In the genomic region with DNA sequence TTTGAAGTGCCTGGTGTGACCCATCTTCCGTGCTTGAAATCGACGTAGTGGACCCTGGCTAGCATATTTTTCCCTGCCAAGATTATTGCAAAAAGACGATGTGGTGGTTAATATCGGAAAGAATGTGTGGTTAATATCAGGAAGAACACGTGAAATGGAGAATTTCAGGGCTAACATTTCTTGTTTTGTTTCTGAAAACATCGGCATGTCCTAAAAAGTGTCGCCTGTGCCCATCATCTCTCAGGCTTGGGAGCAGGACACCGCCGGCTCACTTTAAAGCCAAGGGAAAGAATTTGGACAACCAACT, we compare ENCODE assay signal across 8 cellular contexts. TPM values are rescaled to one million over a fixed set of nuclear protein-coding genes. Genes with fewer than 3 reads are reported as not detected.
DNase-seq lines count a peak whose midpoint lies in the region; ATAC-seq and TF ChIP-seq lines count a peak whose summit lies in the region.

No MANE protein-coding gene starts in this region.

- peaks cover 11% of the 10 kb centered on the region for H3K79me1 ChIP-seq in mesenchymal stem cell (replicated peaks; ENCODE audit: low read length, poor library complexity, severe bottlenecking)

- H3K4me1 Mint-ChIP-seq in activated naive CD4-positive, alpha-beta T cell treated with anti-CD3 and anti-CD28 coated beads, Interleukin-2, amount 10 ng/mL, durations not matched to agents 7 days and 5 days = peaks cover 28% of the 10 kb centered on the region

- CTCF ChIA-PET in activated naive CD4-positive, alpha-beta T cell treated with anti-CD3 and anti-CD28 coated beads, Interleukin-2, amount 10 ng/mL, durations not matched to agents 7 days and 5 days (lab: Charles Lee) = interaction anchor here (0.7 to 1.5 kb wide), 12 partner anchors 10 to 198 kb away, joined by 3 to 10 read pairs (median 4); partner anchors contain the start of genes CENPX, LRRC45, MAFG and NOTUM

- WGBS in mesenchymal stem cell = 32% methylated on average over 10 of the region's 10 CpGs
- 6 to 8% methylated on average over 10 of the region's 10 CpGs for WGBS in upper lobe of left lung, 2 donors

- H3K36me3 Mint-ChIP-seq in activated naive CD4-positive, alpha-beta T cell treated with anti-CD3 and anti-CD28 coated beads, Interleukin-2, amount 10 ng/mL, durations not matched to agents 7 days and 5 days = peaks cover 4% of the 10 kb centered on the region

- H4K8ac ChIP-seq in mesenchymal stem cell (ENCODE audit: low read length) = no peak overlapping the region

- no peaks in the 10 kb centered on the region for H3K9me3 Mint-ChIP-seq in activated naive CD4-positive, alpha-beta T cell treated with anti-CD3 and anti-CD28 coated beads, Interleukin-2, amount 10 ng/mL, durations not matched to agents 7 days and 5 days

- TF ChIP-seq CTCF in astrocyte of the cerebellum (IDR thresholded peaks at IDR 0.05; ENCODE audit: low read depth, low read length, missing control alignments) (no peak), upper lobe of left lung (IDR thresholded peaks at IDR 0.05) (no peak)

- no peak overlapping the region for H2BK15ac ChIP-seq in mesenchymal stem cell (ENCODE audit: low read depth, poor library complexity, severe bottlenecking)

- no peak overlapping the region for H2BK120ac ChIP-seq in mesenchymal stem cell (ENCODE audit: low read depth, low read length)

- no peak overlapping the region for H2BK12ac ChIP-seq in mesenchymal stem cell (ENCODE audit: low read length in 2 of 2)

- H3K36me3 ChIP-seq in mesenchymal stem cell (ENCODE audit: control insufficient read depth in 1 of 2, insufficient read depth in 2 of 2, low read depth in 1 of 2, low read length in 2 of 2) = peaks cover 0 to 23% of the 10 kb centered on the region in 2 experiments
- peaks cover 0 to 13% (median 0%) of the 10 kb centered on the region in 4 donors for H3K36me3 ChIP-seq in upper lobe of left lung

- no peak overlapping the region for H3K18ac ChIP-seq in mesenchymal stem cell (ENCODE audit: low read depth in 1 of 2, low read length in 2 of 2)

- in situ Hi-C loops in astrocyte of the cerebellum (cut with HindIII; ENCODE audit: low sequenced_read_pairs) = loop anchor here (10.0 kb wide), 2 partner anchors 63 to 97 kb away; partner anchors contain the start of gene ASPSCR1

- peak overlapping the region; percentile 87 for H3K4me3 Mint-ChIP-seq in activated naive CD4-positive, alpha-beta T cell treated with anti-CD3 and anti-CD28 coated beads, Interleukin-2, amount 10 ng/mL, durations not matched to agents 7 days and 5 days

- H3K4me1 ChIP-seq in mesenchymal stem cell (ENCODE audit: control insufficient read depth, insufficient read depth, low read depth, low read length) = peaks cover 16% of the 10 kb centered on the region
- H3K4me1 ChIP-seq in upper lobe of left lung = peaks cover 14 to 26% (median 19%) of the 10 kb centered on the region in 4 donors

- H3K23ac ChIP-seq in mesenchymal stem cell (ENCODE audit: low read length in 2 of 2) = no peak overlapping the region

- H3K4ac ChIP-seq in mesenchymal stem cell (ENCODE audit: low read depth in 1 of 2, low read length in 2 of 2) = no peak overlapping the region

- H3K4me3 ChIP-seq in astrocyte of the cerebellum (ENCODE audit: low read depth, low read length) = peak overlapping the region; percentile 61
- H3K4me3 ChIP-seq in mesenchymal stem cell (ENCODE audit: insufficient read depth in 1 of 2, low read depth in 1 of 2, low read length in 2 of 2) = peak overlapping the region in 1 of 2 experiments; percentile 86
- peak overlapping the region in 3 of 4 donors; percentile 64 to 78 (median 77) for H3K4me3 ChIP-seq in upper lobe of left lung

- H4K91ac ChIP-seq in mesenchymal stem cell (ENCODE audit: low read length) = no peak overlapping the region

- TF ChIP-seq EP300 in upper lobe of left lung (IDR thresholded peaks at IDR 0.05) = no peak

- H3K9me3 ChIP-seq in mesenchymal stem cell (ENCODE audit: control insufficient read depth, low read length) (no peaks in the 10 kb centered on the region), upper lobe of left lung (no peaks in the 10 kb centered on the region)

- H3K27ac ChIP-seq in mesenchymal stem cell (ENCODE audit: low read length, poor library complexity, severe bottlenecking) (no peak overlapping the region), upper lobe of left lung (peak overlapping the region; percentile 90 to 94 (median 90))

- no peak for TF ChIP-seq POLR2A in upper lobe of left lung (IDR thresholded peaks at IDR 0.05)

- ATAC-seq in upper lobe of left lung (ENCODE audit: low FRiP score in 2 of 2) (no peak), GM21526 (IDR thresholded peaks at IDR 0.05; ENCODE audit: low FRiP score, unreplicated experiment) (no peak)

- peak overlapping the region; percentile 62 for H3K4me2 ChIP-seq in mesenchymal stem cell (ENCODE audit: low read length, poor library complexity, severe bottlenecking)

- H2BK5ac ChIP-seq in mesenchymal stem cell (ENCODE audit: low read depth, low read length, poor library complexity, severe bottlenecking) = no peak overlapping the region

- peak overlapping the region; percentile 98 for H3K27ac Mint-ChIP-seq in activated naive CD4-positive, alpha-beta T cell treated with anti-CD3 and anti-CD28 coated beads, Interleukin-2, amount 10 ng/mL, durations not matched to agents 7 days and 5 days

- H2AFZ ChIP-seq in mesenchymal stem cell (ENCODE audit: low read depth, low read length) = peak overlapping the region; percentile 29

- H3K27me3 Mint-ChIP-seq in activated naive CD4-positive, alpha-beta T cell treated with anti-CD3 and anti-CD28 coated beads, Interleukin-2, amount 10 ng/mL, durations not matched to agents 7 days and 5 days = peaks cover 24% of the 10 kb centered on the region

- H3K14ac ChIP-seq in mesenchymal stem cell (ENCODE audit: low read length in 2 of 2) = no peak overlapping the region

- peaks cover 0 to 4% of the 10 kb centered on the region in 2 experiments for H3K27me3 ChIP-seq in mesenchymal stem cell (ENCODE audit: control insufficient read depth in 1 of 2, insufficient read depth in 1 of 2, low read length in 2 of 2)
- no peaks in the 10 kb centered on the region for H3K27me3 ChIP-seq in upper lobe of left lung

- H2AK5ac ChIP-seq in mesenchymal stem cell (ENCODE audit: low read length, severe bottlenecking) = no peak overlapping the region

- H3K9ac ChIP-seq in mesenchymal stem cell (ENCODE audit: low read length) = peak overlapping the region; percentile 38

- no peak for DNase-seq in activated naive CD4-positive, alpha-beta T cell treated with anti-CD3 and anti-CD28 coated beads, Interleukin-2, amount 10 ng/mL, durations not matched to agents 7 days and 5 days
- no peak for DNase-seq in activated naive CD4-positive, alpha-beta T cell treated with anti-CD3 and anti-CD28 coated beads, Interleukin-2, amount 50 U/mL, for 16 hours
- DNase-seq in astrocyte of the cerebellum (ENCODE audit: low read depth) (no peak), mesenchymal stem cell (no peak), upper lobe of left lung (no peak), NCI-H510A treated with DMSO at 0.1 percent for 48 hours (lab: John Stamatoyannopoulos, UW) (no peak), NCI-H1105 (lab: John Stamatoyannopoulos, UW) (no peak)

RNA-seq across cellular contexts. Expression of gene DCXR, which starts 0.3 kb away (rescaled TPM):
- polyA plus RNA-seq in mesenchymal stem cell (2013, experiment 1 of 2) = 39.7 TPM
- polyA plus RNA-seq in mesenchymal stem cell (2013, experiment 2 of 2) = 43.5 TPM
- total RNA-seq in upper lobe of left lung = 100 to 1,000 TPM; 122 to 358 (median 211) TPM

RNA-seq across cellular contexts. Expression of gene RAC3, which starts 6.4 kb away (rescaled TPM):
- 33.3 TPM for polyA plus RNA-seq in mesenchymal stem cell (2013, experiment 1 of 2)
- polyA plus RNA-seq in mesenchymal stem cell (2013, experiment 2 of 2) = 31.4 TPM
- total RNA-seq in upper lobe of left lung = 10 to 100 TPM in 2 of 6 donors, 1 to 10 TPM in 4; 3.0 to 12.6 (median 7.1) TPM

RNA-seq across cellular contexts. Expression of gene RFNG, which starts 13.8 kb away (rescaled TPM):
- 31.3 TPM for polyA plus RNA-seq in mesenchymal stem cell (2013, experiment 1 of 2)
- polyA plus RNA-seq in mesenchymal stem cell (2013, experiment 2 of 2) = 31.7 TPM
- total RNA-seq in upper lobe of left lung = 100 to 1,000 TPM in 1 of 6 donors, 10 to 100 TPM in 5; 25.0 to 101 (median 37.5) TPM

RNA-seq across cellular contexts. Expression of gene GPS1, which starts 13.9 kb away (rescaled TPM):
- 63.6 TPM for polyA plus RNA-seq in mesenchymal stem cell (2013, experiment 1 of 2)
- polyA plus RNA-seq in mesenchymal stem cell (2013, experiment 2 of 2) = 62.1 TPM
- 100 to 1,000 TPM in 4 of 6 donors, 10 to 100 TPM in 2; 55.2 to 147 (median 108) TPM for total RNA-seq in upper lobe of left lung

RNA-seq across cellular contexts. Expression of gene LRRC45, which starts 14.7 kb away (rescaled TPM):
- polyA plus RNA-seq in mesenchymal stem cell (2013, experiment 1 of 2) = 4.8 TPM
- 5.2 TPM for polyA plus RNA-seq in mesenchymal stem cell (2013, experiment 2 of 2)
- total RNA-seq in upper lobe of left lung = 10 to 100 TPM; 14.0 to 57.6 (median 20.4) TPM
